In the genomic region with DNA sequence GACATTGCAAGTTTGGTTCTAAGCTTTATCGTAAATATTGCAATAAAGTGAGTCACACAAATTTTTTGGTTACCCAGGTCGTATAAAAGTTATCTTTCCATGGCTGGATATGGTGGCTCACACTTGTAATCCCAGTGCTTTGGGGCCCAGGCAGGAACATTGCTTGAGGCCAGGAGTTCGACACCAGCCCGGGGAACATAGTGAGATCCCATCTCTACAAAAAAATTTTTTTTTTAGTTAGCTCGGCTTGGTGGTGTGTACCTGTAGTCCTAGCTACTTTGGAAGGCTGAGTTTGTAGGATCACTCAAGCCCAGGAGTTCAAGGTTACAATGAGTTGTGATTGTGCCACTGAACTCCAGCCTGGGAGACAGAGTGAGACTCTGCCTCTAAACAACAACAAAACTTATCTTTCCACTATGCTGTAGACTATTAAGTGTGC, we compare ENCODE assay signal across 1 cellular context.
TF ChIP-seq lines count a peak whose summit lies in the region.

No MANE protein-coding gene starts in this region.

TF ChIP-seq in HepG2, 621 proteins besides CTCF, POLR2A, EP300 and RAD21 (continued from another document and continues in another):
- TF ChIP-seq, protein P1, sequence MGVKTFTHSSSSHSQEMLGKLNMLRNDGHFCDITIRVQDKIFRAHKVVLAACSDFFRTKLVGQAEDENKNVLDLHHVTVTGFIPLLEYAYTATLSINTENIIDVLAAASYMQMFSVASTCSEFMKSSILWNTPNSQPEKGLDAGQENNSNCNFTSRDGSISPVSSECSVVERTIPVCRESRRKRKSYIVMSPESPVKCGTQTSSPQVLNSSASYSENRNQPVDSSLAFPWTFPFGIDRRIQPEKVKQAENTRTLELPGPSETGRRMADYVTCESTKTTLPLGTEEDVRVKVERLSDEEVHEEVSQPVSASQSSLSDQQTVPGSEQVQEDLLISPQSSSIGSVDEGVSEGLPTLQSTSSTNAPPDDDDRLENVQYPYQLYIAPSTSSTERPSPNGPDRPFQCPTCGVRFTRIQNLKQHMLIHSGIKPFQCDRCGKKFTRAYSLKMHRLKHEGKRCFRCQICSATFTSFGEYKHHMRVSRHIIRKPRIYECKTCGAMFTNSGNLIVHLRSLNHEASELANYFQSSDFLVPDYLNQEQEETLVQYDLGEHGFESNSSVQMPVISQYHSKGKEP (CRISPR knock-in tag; IDR thresholded peaks at IDR 0.05), result no peak
- TF ChIP-seq IKZF4 (CRISPR knock-in tag; IDR thresholded peaks at IDR 0.05; ENCODE audit: borderline replicate concordance, low read depth, not compliant biosample characterization) (no peak), DNMT1 (CRISPR knock-in tag; IDR thresholded peaks at IDR 0.05) (no peak), SNRNP70 (IDR thresholded peaks at IDR 0.05; ENCODE audit: low read depth, low read length) (no peak), TOPORS (CRISPR knock-in tag; IDR thresholded peaks at IDR 0.05) (no peak), SSRP1 (CRISPR knock-in tag; IDR thresholded peaks at IDR 0.05) (no peak), ZNF234 (CRISPR knock-in tag; conservative IDR thresholded peaks at IDR 0.05) (no peak), ZNF275 (CRISPR knock-in tag; IDR thresholded peaks at IDR 0.05; ENCODE audit: borderline replicate concordance) (no peak), ZFP90 (CRISPR knock-in tag; IDR thresholded peaks at IDR 0.05; ENCODE audit: borderline replicate concordance) (no peak), HOXA7 (CRISPR knock-in tag; IDR thresholded peaks at IDR 0.05) (no peak), ZNF577 (CRISPR knock-in tag; IDR thresholded peaks at IDR 0.05; ENCODE audit: borderline replicate concordance, low read depth) (no peak), KAT8 (CRISPR knock-in tag; IDR thresholded peaks at IDR 0.05) (no peak), SOX5 (CRISPR knock-in tag; IDR thresholded peaks at IDR 0.05; ENCODE audit: borderline replicate concordance) (0 out of 2 replicates have a peak, but pooled peaks have one; percentile 31), SRF (IDR thresholded peaks at IDR 0.05; ENCODE audit: low read depth, low read length) (no peak), ZNF644 (CRISPR knock-in tag; IDR thresholded peaks at IDR 0.05; ENCODE audit: low read depth) (peak; percentile 69), TBX3 (IDR thresholded peaks at IDR 0.05; ENCODE audit: borderline replicate concordance) (no peak), ZNF597 (CRISPR knock-in tag; IDR thresholded peaks at IDR 0.05) (no peak), ZNF740 (CRISPR knock-in tag; IDR thresholded peaks at IDR 0.05) (no peak), ZNF546 (CRISPR knock-in tag; conservative IDR thresholded peaks at IDR 0.05) (no peak), GTF2F1 (IDR thresholded peaks at IDR 0.05; ENCODE audit: low read length) (no peak), STAT5B (CRISPR knock-in tag; IDR thresholded peaks at IDR 0.05) (no peak), ZBTB42 (CRISPR knock-in tag; IDR thresholded peaks at IDR 0.05) (no peak), CREM (IDR thresholded peaks at IDR 0.05) (no peak), CREM (CRISPR knock-in tag; IDR thresholded peaks at IDR 0.05) (no peak), ZNF451 (CRISPR knock-in tag; IDR thresholded peaks at IDR 0.05) (no peak), ZNF3 (CRISPR knock-in tag; IDR thresholded peaks at IDR 0.05) (no peak), GABPB1 (CRISPR knock-in tag; IDR thresholded peaks at IDR 0.05) (no peak), SP2 (CRISPR knock-in tag; IDR thresholded peaks at IDR 0.05) (no peak), RBM39 (IDR thresholded peaks at IDR 0.05; ENCODE audit: low read depth, low read length, poor library complexity, severe bottlenecking) (no peak), ZNF543 (CRISPR knock-in tag; IDR thresholded peaks at IDR 0.05) (0 out of 2 replicates have a peak, but pooled peaks have one; percentile 41), ZFP1 (CRISPR knock-in tag; IDR thresholded peaks at IDR 0.05) (no peak), ZBTB25 (CRISPR knock-in tag; IDR thresholded peaks at IDR 0.05) (no peak), ZNF724P (CRISPR knock-in tag; IDR thresholded peaks at IDR 0.05; ENCODE audit: borderline replicate concordance) (no peak), MBNL3 (CRISPR knock-in tag; conservative IDR thresholded peaks at IDR 0.05) (no peak), PLSCR1 (CRISPR knock-in tag; IDR thresholded peaks at IDR 0.05; ENCODE audit: borderline replicate concordance) (no peak)
- TF ChIP-seq, protein P2, sequence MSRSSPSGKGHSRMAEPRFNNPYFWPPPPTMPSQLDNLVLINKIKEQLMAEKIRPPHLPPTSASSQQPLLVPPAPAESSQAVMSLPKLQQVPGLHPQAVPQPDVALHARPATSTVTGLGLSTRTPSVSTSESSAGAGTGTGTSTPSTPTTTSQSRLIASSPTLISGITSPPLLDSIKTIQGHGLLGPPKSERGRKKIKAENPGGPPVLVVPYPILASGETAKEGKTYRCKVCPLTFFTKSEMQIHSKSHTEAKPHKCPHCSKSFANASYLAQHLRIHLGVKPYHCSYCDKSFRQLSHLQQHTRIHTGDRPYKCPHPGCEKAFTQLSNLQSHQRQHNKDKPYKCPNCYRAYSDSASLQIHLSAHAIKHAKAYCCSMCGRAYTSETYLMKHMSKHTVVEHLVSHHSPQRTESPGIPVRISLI (CRISPR knock-in tag; IDR thresholded peaks at IDR 0.05; ENCODE audit: borderline replicate concordance), result peak; percentile 87
- TF ChIP-seq, protein P3, sequence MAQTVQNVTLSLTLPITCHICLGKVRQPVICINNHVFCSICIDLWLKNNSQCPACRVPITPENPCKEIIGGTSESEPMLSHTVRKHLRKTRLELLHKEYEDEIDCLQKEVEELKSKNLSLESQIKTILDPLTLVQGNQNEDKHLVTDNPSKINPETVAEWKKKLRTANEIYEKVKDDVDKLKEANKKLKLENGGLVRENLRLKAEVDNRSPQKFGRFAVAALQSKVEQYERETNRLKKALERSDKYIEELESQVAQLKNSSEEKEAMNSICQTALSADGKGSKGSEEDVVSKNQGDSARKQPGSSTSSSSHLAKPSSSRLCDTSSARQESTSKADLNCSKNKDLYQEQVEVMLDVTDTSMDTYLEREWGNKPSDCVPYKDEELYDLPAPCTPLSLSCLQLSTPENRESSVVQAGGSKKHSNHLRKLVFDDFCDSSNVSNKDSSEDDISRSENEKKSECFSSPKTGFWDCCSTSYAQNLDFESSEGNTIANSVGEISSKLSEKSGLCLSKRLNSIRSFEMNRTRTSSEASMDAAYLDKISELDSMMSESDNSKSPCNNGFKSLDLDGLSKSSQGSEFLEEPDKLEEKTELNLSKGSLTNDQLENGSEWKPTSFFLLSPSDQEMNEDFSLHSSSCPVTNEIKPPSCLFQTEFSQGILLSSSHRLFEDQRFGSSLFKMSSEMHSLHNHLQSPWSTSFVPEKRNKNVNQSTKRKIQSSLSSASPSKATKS (CRISPR knock-in tag; IDR thresholded peaks at IDR 0.05), result no peak
- TF ChIP-seq, protein P4, sequence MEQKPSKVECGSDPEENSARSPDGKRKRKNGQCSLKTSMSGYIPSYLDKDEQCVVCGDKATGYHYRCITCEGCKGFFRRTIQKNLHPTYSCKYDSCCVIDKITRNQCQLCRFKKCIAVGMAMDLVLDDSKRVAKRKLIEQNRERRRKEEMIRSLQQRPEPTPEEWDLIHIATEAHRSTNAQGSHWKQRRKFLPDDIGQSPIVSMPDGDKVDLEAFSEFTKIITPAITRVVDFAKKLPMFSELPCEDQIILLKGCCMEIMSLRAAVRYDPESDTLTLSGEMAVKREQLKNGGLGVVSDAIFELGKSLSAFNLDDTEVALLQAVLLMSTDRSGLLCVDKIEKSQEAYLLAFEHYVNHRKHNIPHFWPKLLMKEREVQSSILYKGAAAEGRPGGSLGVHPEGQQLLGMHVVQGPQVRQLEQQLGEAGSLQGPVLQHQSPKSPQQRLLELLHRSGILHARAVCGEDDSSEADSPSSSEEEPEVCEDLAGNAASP (CRISPR knock-in tag; IDR thresholded peaks at IDR 0.05; ENCODE audit: borderline replicate concordance), result 0 out of 2 replicates have a peak, but pooled peaks have one; percentile 19
- TF ChIP-seq, protein P5, sequence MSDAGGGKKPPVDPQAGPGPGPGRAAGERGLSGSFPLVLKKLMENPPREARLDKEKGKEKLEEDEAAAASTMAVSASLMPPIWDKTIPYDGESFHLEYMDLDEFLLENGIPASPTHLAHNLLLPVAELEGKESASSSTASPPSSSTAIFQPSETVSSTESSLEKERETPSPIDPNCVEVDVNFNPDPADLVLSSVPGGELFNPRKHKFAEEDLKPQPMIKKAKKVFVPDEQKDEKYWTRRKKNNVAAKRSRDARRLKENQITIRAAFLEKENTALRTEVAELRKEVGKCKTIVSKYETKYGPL (CRISPR knock-in tag; IDR thresholded peaks at IDR 0.05), result no peak
- TF ChIP-seq, protein P6, sequence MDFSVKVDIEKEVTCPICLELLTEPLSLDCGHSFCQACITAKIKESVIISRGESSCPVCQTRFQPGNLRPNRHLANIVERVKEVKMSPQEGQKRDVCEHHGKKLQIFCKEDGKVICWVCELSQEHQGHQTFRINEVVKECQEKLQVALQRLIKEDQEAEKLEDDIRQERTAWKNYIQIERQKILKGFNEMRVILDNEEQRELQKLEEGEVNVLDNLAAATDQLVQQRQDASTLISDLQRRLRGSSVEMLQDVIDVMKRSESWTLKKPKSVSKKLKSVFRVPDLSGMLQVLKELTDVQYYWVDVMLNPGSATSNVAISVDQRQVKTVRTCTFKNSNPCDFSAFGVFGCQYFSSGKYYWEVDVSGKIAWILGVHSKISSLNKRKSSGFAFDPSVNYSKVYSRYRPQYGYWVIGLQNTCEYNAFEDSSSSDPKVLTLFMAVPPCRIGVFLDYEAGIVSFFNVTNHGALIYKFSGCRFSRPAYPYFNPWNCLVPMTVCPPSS (IDR thresholded peaks at IDR 0.05), result no peak
- TF ChIP-seq, protein P7, sequence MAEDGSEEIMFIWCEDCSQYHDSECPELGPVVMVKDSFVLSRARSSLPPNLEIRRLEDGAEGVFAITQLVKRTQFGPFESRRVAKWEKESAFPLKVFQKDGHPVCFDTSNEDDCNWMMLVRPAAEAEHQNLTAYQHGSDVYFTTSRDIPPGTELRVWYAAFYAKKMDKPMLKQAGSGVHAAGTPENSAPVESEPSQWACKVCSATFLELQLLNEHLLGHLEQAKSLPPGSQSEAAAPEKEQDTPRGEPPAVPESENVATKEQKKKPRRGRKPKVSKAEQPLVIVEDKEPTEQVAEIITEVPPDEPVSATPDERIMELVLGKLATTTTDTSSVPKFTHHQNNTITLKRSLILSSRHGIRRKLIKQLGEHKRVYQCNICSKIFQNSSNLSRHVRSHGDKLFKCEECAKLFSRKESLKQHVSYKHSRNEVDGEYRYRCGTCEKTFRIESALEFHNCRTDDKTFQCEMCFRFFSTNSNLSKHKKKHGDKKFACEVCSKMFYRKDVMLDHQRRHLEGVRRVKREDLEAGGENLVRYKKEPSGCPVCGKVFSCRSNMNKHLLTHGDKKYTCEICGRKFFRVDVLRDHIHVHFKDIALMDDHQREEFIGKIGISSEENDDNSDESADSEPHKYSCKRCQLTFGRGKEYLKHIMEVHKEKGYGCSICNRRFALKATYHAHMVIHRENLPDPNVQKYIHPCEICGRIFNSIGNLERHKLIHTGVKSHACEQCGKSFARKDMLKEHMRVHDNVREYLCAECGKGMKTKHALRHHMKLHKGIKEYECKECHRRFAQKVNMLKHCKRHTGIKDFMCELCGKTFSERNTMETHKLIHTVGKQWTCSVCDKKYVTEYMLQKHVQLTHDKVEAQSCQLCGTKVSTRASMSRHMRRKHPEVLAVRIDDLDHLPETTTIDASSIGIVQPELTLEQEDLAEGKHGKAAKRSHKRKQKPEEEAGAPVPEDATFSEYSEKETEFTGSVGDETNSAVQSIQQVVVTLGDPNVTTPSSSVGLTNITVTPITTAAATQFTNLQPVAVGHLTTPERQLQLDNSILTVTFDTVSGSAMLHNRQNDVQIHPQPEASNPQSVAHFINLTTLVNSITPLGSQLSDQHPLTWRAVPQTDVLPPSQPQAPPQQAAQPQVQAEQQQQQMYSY (CRISPR knock-in tag; IDR thresholded peaks at IDR 0.05), result no peak
- TF ChIP-seq, protein P8, sequence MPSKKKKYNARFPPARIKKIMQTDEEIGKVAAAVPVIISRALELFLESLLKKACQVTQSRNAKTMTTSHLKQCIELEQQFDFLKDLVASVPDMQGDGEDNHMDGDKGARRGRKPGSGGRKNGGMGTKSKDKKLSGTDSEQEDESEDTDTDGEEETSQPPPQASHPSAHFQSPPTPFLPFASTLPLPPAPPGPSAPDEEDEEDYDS (CRISPR knock-in tag; IDR thresholded peaks at IDR 0.05), result 0 out of 2 replicates have a peak, but pooled peaks have one; percentile 9
